In genomic region chr14:95651028-95651427, GRCh38 we compare ENCODE assay signal across 25 cellular contexts. TPM values are rescaled to one million over a fixed set of nuclear protein-coding genes. Genes with fewer than 3 reads are reported as not detected.
"Had no signal": no experiment of that assay in that cellular context is flagged by ENCODE, and none has a peak within 500 bp of the region (broad histone marks: within the 10 kb centered on the region; RNA-seq: fewer than 3 reads in every experiment).

No MANE protein-coding gene starts in this region.

- H3K9me3 ChIP-seq: heart right ventricle, prostate gland, tibial nerve had no signal

- H3K27ac ChIP-seq: coronary artery, heart right ventricle, prostate gland, tibial nerve had no signal

- H3K9me3 Mint-ChIP-seq: activated CD4-positive, alpha-beta memory T cell treated with anti-CD3 and anti-CD28 coated beads, Interleukin-2, amount 10 ng/mL, durations not matched to agents 7 days and 5 days; activated naive CD4-positive, alpha-beta T cell treated with anti-CD3 and anti-CD28 coated beads, Interleukin-2, amount 10 ng/mL, durations not matched to agents 7 days and 5 days; memory B cell; stimulated activated naive CD8-positive, alpha-beta T cell treated with anti-CD3 and anti-CD28 coated beads, Interleukin-15, amount 100 ng/mL, for 72 hours had no signal

- H3K4me1 Mint-ChIP-seq: activated CD4-positive, alpha-beta memory T cell treated with anti-CD3 and anti-CD28 coated beads, Interleukin-2, amount 10 ng/mL, durations not matched to agents 7 days and 5 days had no signal

- H3K27me3 ChIP-seq: tibial nerve had no signal

- H3K4me1 ChIP-seq: prostate gland, tibial nerve had no signal

- FAIRE-seq: bronchial epithelial cell, urothelium cell line had no signal

- H3K27ac Mint-ChIP-seq: activated CD4-positive, alpha-beta memory T cell treated with anti-CD3 and anti-CD28 coated beads, Interleukin-2, amount 10 ng/mL, durations not matched to agents 7 days and 5 days; activated naive CD4-positive, alpha-beta T cell treated with anti-CD3 and anti-CD28 coated beads, Interleukin-2, amount 10 ng/mL, durations not matched to agents 7 days and 5 days; memory B cell; stimulated activated naive CD8-positive, alpha-beta T cell treated with anti-CD3 and anti-CD28 coated beads, Interleukin-15, amount 100 ng/mL, for 72 hours had no signal

- DNase-seq: activated CD4-positive, alpha-beta memory T cell treated with anti-CD3 and anti-CD28 coated beads, Interleukin-2, amount 10 ng/mL, durations not matched to agents 7 days and 5 days; activated CD4-positive, alpha-beta T cell treated with anti-CD3 and anti-CD28 coated beads for 48 hours; activated effector memory CD4-positive, alpha-beta T cell treated with anti-CD3 and anti-CD28 coated beads, Interleukin-2, amount 50 U/mL, for 16 hours; activated naive CD4-positive, alpha-beta T cell treated with anti-CD3 and anti-CD28 coated beads, Interleukin-2, amount 10 ng/mL, durations not matched to agents 7 days and 5 days; activated T-cell treated with anti-CD3 and anti-CD28 coated beads for 4 hours; amygdala; cerebellar nuclear complex; heart right ventricle; islet precursor cell; left colon; stimulated activated CD4-positive, alpha-beta T cell treated with anti-CD3 and anti-CD28 coated beads, Interleukin-12 subunit alpha, Interleukin-12 subunit beta, amount 100 ng/mL, for 4 hours; stimulated activated CD4-positive, alpha-beta T cell treated with anti-CD3 and anti-CD28 coated beads, Interleukin-4, amount 100 ng/mL, for 4 hours; stimulated activated naive CD8-positive, alpha-beta T cell treated with anti-CD3 and anti-CD28 coated beads, Interleukin-15, amount 100 ng/mL, for 72 hours; T-helper 9 cell had no signal

- H3K36me3 Mint-ChIP-seq: activated naive CD4-positive, alpha-beta T cell treated with anti-CD3 and anti-CD28 coated beads, Interleukin-2, amount 10 ng/mL, durations not matched to agents 7 days and 5 days; memory B cell had no signal

- ATAC-seq: heart right ventricle; left colon; stimulated activated naive CD8-positive, alpha-beta T cell treated with anti-CD3 and anti-CD28 coated beads, Interleukin-15, amount 100 ng/mL, for 72 hours had no signal

- H3K4me3 ChIP-seq: coronary artery, heart right ventricle, prostate gland, tibial nerve had no signal

- H3K27me3 Mint-ChIP-seq: activated CD4-positive, alpha-beta memory T cell treated with anti-CD3 and anti-CD28 coated beads, Interleukin-2, amount 10 ng/mL, durations not matched to agents 7 days and 5 days had no signal

- H3K4me3 Mint-ChIP-seq: activated CD4-positive, alpha-beta memory T cell treated with anti-CD3 and anti-CD28 coated beads, Interleukin-2, amount 10 ng/mL, durations not matched to agents 7 days and 5 days; activated naive CD4-positive, alpha-beta T cell treated with anti-CD3 and anti-CD28 coated beads, Interleukin-2, amount 10 ng/mL, durations not matched to agents 7 days and 5 days; memory B cell; stimulated activated naive CD8-positive, alpha-beta T cell treated with anti-CD3 and anti-CD28 coated beads, Interleukin-15, amount 100 ng/mL, for 72 hours had no signal

RNA-seq across cellular contexts. Expression of gene TCL1B, which starts 35.2 kb away (rescaled TPM):
- total RNA-seq: activated CD4-positive, alpha-beta memory T cell treated with anti-CD3 and anti-CD28 coated beads, Interleukin-2, amount 10 ng/mL, durations not matched to agents 7 days and 5 days; bronchial epithelial cell; epithelial cell of proximal tubule; fibroblast of villous mesenchyme; heart right ventricle; left colon; lower leg skin; osteocyte; T-helper 1 cell treated with Interleukin-12 subunit alpha and Interleukin-12 subunit beta and Interleukin-4 antibody, amounts not matched to agents 30 ng/mL and 1 ng/mL, for 36 hours; tibial nerve had no signal
- polyA plus RNA-seq: heart right ventricle had no signal
